In the genomic region with DNA sequence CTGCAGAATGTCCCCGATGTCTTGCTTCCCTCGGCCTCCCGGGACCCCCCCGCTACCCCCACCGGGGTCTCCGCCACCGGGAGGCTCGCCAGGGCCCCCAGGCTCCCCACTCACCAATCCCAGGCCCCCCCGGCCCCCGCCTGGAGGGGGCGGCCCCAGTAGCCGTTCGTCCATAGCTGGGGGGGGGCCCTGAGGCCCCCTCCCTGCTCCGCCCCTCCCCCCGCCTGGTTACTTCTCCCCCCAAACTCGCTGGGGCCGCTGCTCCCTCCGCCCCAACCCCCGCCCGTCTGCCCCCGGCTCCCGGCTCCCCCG, we compare ENCODE assay signal across 8 cellular contexts. TPM values are rescaled to one million over a fixed set of nuclear protein-coding genes. Genes with fewer than 3 reads are reported as not detected.
A peak's percentile ranks its signal among the peaks of the same experiment; 100 is the strongest.
DNase-seq lines count a peak whose midpoint lies in the region; ATAC-seq and TF ChIP-seq lines count a peak whose summit lies in the region.

No MANE protein-coding gene starts in this region.

- peak overlapping the region; percentile 92 for H3K4me3 ChIP-seq in GM06990 (replicated peaks; ENCODE audit: low read depth, low read length)

- peaks cover 6% of the 10 kb centered on the region for H3K4me1 ChIP-seq in foreskin keratinocyte

- no peaks in the 10 kb centered on the region for H3K27me3 Mint-ChIP-seq in progenitor cell of endocrine pancreas

- TF ChIP-seq CTCF in GM06990 (IDR thresholded peaks at IDR 0.05; ENCODE audit: insufficient read depth, low read length, poor library complexity, severe bottlenecking), result no peak
- no peak for TF ChIP-seq CTCF in VCaP (conservative IDR thresholded peaks at IDR 0.05)
- TF ChIP-seq CTCF in foreskin keratinocyte (conservative IDR thresholded peaks at IDR 0.05), result no peak
- no peak for TF ChIP-seq CTCF in progenitor cell of endocrine pancreas (IDR thresholded peaks at IDR 0.05; ENCODE audit: unreplicated experiment)

- peak overlapping the region; percentile 94 for H3K27ac Mint-ChIP-seq in progenitor cell of endocrine pancreas

- H3K36me3 ChIP-seq in GM06990 (ENCODE audit: control insufficient read depth, insufficient read depth, low read length), result peaks cover 12% of the 10 kb centered on the region

- DNase-seq in GM06990 (ENCODE audit: extremely low read depth, insufficient read length) (no peak), foreskin keratinocyte (no peak), progenitor cell of endocrine pancreas (ENCODE audit: low spot score, unreplicated experiment) (no peak), HPDE6-E6E7 (ENCODE audit: extremely low spot score) (no peak), NCI-H2227 (lab: John Stamatoyannopoulos, UW; ENCODE audit: unreplicated experiment) (no peak), NCI-H2029 (lab: John Stamatoyannopoulos, UW) (no peak)
- no peak for DNase-seq in activated CD4-positive, CD25-positive, alpha-beta regulatory T cell (lab: John Stamatoyannopoulos, UW)

- peaks cover 14% of the 10 kb centered on the region for H3K36me3 Mint-ChIP-seq in progenitor cell of endocrine pancreas (ENCODE audit: insufficient read depth)

- no peaks in the 10 kb centered on the region for H3K27me3 ChIP-seq in GM06990 (replicated peaks; ENCODE audit: control insufficient read depth, insufficient read depth, low read length)
- no peaks in the 10 kb centered on the region for H3K27me3 ChIP-seq in foreskin keratinocyte

- peaks cover 50% of the 10 kb centered on the region for H3K4me1 Mint-ChIP-seq in progenitor cell of endocrine pancreas (ENCODE audit: low read depth)

- no peaks in the 10 kb centered on the region for H3K9me3 Mint-ChIP-seq in progenitor cell of endocrine pancreas (ENCODE audit: low read depth)

- ATAC-seq in foreskin keratinocyte, result no peak

- H3K4me3 Mint-ChIP-seq in progenitor cell of endocrine pancreas (ENCODE audit: low read depth), result peak overlapping the region; percentile 87

- H3K27ac ChIP-seq in VCaP (peak overlapping the region; percentile 83), foreskin keratinocyte (peak overlapping the region; percentile 93)

RNA-seq across cellular contexts. Expression of a gene that starts 0.3 kb away (rescaled TPM):
- total RNA-seq in foreskin keratinocyte (37.3 and 38.5 TPM in 2 replicates), progenitor cell of endocrine pancreas (260 and 261 TPM in 2 replicates)
- polyA plus RNA-seq in foreskin keratinocyte, result 33.4 and 39.0 TPM in 2 replicates

RNA-seq across cellular contexts. Expression of a gene that starts 2.7 kb away (rescaled TPM):
- total RNA-seq in foreskin keratinocyte (12.3 and 13.2 TPM in 2 replicates), progenitor cell of endocrine pancreas (6.1 and 6.5 TPM in 2 replicates)
- 18.5 and 19.1 TPM in 2 replicates for polyA plus RNA-seq in foreskin keratinocyte

RNA-seq across cellular contexts. Expression of a gene that starts 5.6 kb away (rescaled TPM):
- total RNA-seq in foreskin keratinocyte (2.7 and 3.2 TPM in 2 replicates), progenitor cell of endocrine pancreas (28.5 and 29.9 TPM in 2 replicates)
- polyA plus RNA-seq in foreskin keratinocyte, result 5.6 and 6.7 TPM in 2 replicates

RNA-seq across cellular contexts. Expression of a gene that starts 11.5 kb away (rescaled TPM):
- 32.3 and 32.7 TPM in 2 replicates for total RNA-seq in foreskin keratinocyte
- polyA plus RNA-seq in foreskin keratinocyte, result 54.0 and 54.7 TPM in 2 replicates
- 91.2 and 92.2 TPM in 2 replicates for total RNA-seq in progenitor cell of endocrine pancreas

RNA-seq across cellular contexts. Expression of a gene that starts 13.8 kb away (rescaled TPM):
- total RNA-seq in foreskin keratinocyte (57.1 and 61.4 TPM in 2 replicates), progenitor cell of endocrine pancreas (94.1 and 102 TPM in 2 replicates)
- polyA plus RNA-seq in foreskin keratinocyte, result 75.1 and 80.7 TPM in 2 replicates
